Comparison of ENCODE assay signal across 16 cellular contexts in the genomic region with DNA sequence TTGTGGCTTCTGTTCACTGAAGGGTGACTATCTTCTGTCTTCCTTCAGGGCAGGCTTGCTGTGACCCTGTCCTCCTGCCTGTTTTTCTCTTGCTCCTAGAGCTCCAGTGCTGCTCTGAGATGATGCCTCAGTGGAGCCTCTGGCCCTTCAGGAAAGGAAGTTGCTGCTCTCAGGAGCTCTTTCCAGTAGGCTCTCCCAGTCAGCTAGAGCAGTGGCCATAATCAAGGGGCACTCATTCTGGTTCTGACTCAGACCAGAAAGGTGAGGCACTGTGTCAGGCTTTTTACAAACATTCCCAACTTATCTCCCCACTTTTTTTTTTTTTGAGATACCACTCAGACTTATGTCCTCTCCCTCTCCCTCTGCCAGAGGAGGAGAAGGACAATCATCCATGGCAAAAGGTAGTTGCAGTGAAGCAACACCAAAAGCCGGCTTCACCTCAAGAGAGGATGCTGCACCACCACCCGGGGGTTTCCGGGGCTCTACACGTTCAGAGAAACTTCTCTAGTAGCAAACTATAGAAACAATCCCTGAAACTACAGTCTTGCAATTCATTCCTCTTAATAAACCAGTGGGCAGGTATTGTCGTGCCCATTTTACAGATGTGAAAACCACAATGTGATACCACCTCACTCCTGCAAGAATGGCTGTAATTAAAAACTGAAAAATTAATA.
A peak's percentile ranks its signal among the peaks of the same experiment; 100 is the strongest.
DNase-seq lines count a peak whose midpoint lies in the region; ATAC-seq, FAIRE-seq and TF ChIP-seq lines count a peak whose summit lies in the region.
"Had no signal": no experiment of that assay in that cellular context is flagged by ENCODE, and none has a peak within 500 bp of the region (broad histone marks: within the 10 kb centered on the region; RNA-seq: fewer than 3 reads in every experiment).

No MANE protein-coding gene starts in this region.

- POLR2A ChIA-PET in GM12878 (lab: Charles Lee): no interaction called here

- no peaks in the 10 kb centered on the region for H4K20me1 ChIP-seq in GM12878 (ENCODE audit: control insufficient read depth, insufficient read depth)

- in situ Hi-C loops in GM12878 (cut with MboI): no loop called here

- TF ChIP-seq POLR2A in GM12878 (IDR thresholded peaks at IDR 0.05; ENCODE audit: low read depth, low read length): no peak
- no peak for TF ChIP-seq POLR2A in ovary (IDR thresholded peaks at IDR 0.05)

- no TSS peak for BruUV-seq in GM12878 (replicated peaks; lab: Mats Ljungman, UMichigan)

- TF ChIP-seq CTCF in GM12878 (IDR thresholded peaks at IDR 0.05 in 2 of 3, conservative IDR thresholded peaks at IDR 0.05 in 1 of 3; ENCODE audit: control insufficient read depth in 2 of 3, extremely low read depth in 1 of 3, insufficient read depth in 1 of 3, low read depth in 3 of 3, low read length in 3 of 3) (no peak), ovary (IDR thresholded peaks at IDR 0.05) (no peak)

- no peaks in the 10 kb centered on the region for H3K9me3 ChIP-seq in GM12878 (replicated peaks; ENCODE audit: control insufficient read depth, insufficient read depth, low read length)
- H3K9me3 ChIP-seq in ovary: no peaks in the 10 kb centered on the region

- H3K4me1 ChIP-seq in GM12878 (ENCODE audit: control insufficient read depth, insufficient read depth, low read length): peaks cover 6% of the 10 kb centered on the region; the same call in 1 of the 2 replicates
- H3K4me1 ChIP-seq in ovary (ENCODE audit: insufficient read depth): no peaks in the 10 kb centered on the region

- H3K79me2 ChIP-seq in GM12878 (ENCODE audit: control insufficient read depth, insufficient read depth, low read length): no peaks in the 10 kb centered on the region

- TF ChIP-seq RAD21 in GM12878 (IDR thresholded peaks at IDR 0.05; ENCODE audit: insufficient read depth, low read depth, low read length): no peak

- ATAC-seq in GM18498 (IDR thresholded peaks at IDR 0.05; ENCODE audit: unreplicated experiment): peak; percentile 48
- peak; percentile 59 for ATAC-seq in GM18873 (IDR thresholded peaks at IDR 0.05; ENCODE audit: low FRiP score, unreplicated experiment)
- ATAC-seq in HG02852 (IDR thresholded peaks at IDR 0.05; ENCODE audit: unreplicated experiment): peak; percentile 59
- peak; percentile 91 for ATAC-seq in GM12878
- ATAC-seq: K562 had no signal

- no peak for TF ChIP-seq EP300 in GM12878 (IDR thresholded peaks at IDR 0.05; ENCODE audit: borderline replicate concordance in 1 of 2, control insufficient read depth in 1 of 2, low read depth in 2 of 2, low read length in 2 of 2)
- no peak for TF ChIP-seq EP300 in ovary (IDR thresholded peaks at IDR 0.05)

- peaks cover 0 to under 1% of the 10 kb centered on the region in 2 experiments; a peak in 2 of 4 replicates for H3K27me3 ChIP-seq in GM12878 (replicated peaks in 1 of 2; ENCODE audit: control insufficient read depth in 2 of 2, insufficient read depth in 2 of 2, low read length in 1 of 2)
- no peaks in the 10 kb centered on the region for H3K27me3 ChIP-seq in ovary

- H3K27ac ChIP-seq in GM12878 (ENCODE audit: control insufficient read depth, insufficient read depth): no peak overlapping the region
- H3K27ac ChIP-seq in ovary: no peak overlapping the region
- H3K27ac ChIP-seq: HL-60, PC-9 had no signal

- CTCF ChIA-PET in GM12878 (lab: Yijun Ruan, JAX): no interaction called here

- no peaks in the 10 kb centered on the region for H3K36me3 ChIP-seq in GM12878 (ENCODE audit: control insufficient read depth in 2 of 2, insufficient read depth in 2 of 2, low read length in 1 of 2)
- H3K36me3 ChIP-seq in ovary: no peaks in the 10 kb centered on the region

- H2AFZ ChIP-seq in GM12878 (ENCODE audit: control insufficient read depth, low read depth, low read length): no peak overlapping the region
- H2AFZ ChIP-seq: PC-9 had no signal

- RAD21 ChIA-PET in GM12878 (lab: Charles Lee; ENCODE audit: unreplicated experiment): no interaction called here

- FAIRE-seq in GM12878 (lab: Jason Lieb, UNC): no peak
- FAIRE-seq: K562 had no signal

- H3K9ac ChIP-seq in GM12878 (ENCODE audit: control insufficient read depth, insufficient read depth, low read length): no peak overlapping the region

- WGBS in GM12878 (ENCODE audit: insufficient coverage, insufficient replicate concordance, low lambda C conversion rate, missing lambda C conversion rate): 0% methylated on average over 5 of the region's 5 CpGs
- 86 to 91% (median 86%) methylated on average over 5 of the region's 5 CpGs for WGBS in ovary, 3 donors

- intact Hi-C loops in GM12878 (cut with micrococcal nuclease; ENCODE audit: unreplicated experiment) (no loop called here), ovary (cut with DNase I) (no loop called here)

- H3K4me2 ChIP-seq in GM12878 (ENCODE audit: control insufficient read depth, insufficient read depth): no peak overlapping the region
- H3K4me2 ChIP-seq: PC-9 had no signal

- H3K4me3 ChIP-seq in GM12878 (no peak overlapping the region), ovary (no peak overlapping the region)
- H3K4me3 ChIP-seq: K562, PC-9 had no signal

- DNase-seq in GM12878 (ENCODE audit: low read depth, low spot score) (no peak), ovary (no peak), NCI-H446 treated with DMSO at 0.1 percent for 48 hours (lab: John Stamatoyannopoulos, UW) (no peak), NCI-H2171 (lab: John Stamatoyannopoulos, UW) (no peak)
- DNase-seq: H7, MV-4-11, NCI-H1417 treated with DMSO at 0.1 percent for 48 hours, NCI-H1930, NCI-H446, PC-9, SW 1271 had no signal

- SMC1A ChIA-PET in GM12878 (lab: Charles Lee; ENCODE audit: uncharacterized antibody, unreplicated experiment): interaction anchor here (1.2 kb wide), 1 partner anchor 200 kb away, joined by 3 read pairs; no protein-coding TSS in a partner anchor

TF ChIP-seq in GM12878, 131 proteins besides CTCF, POLR2A, EP300 and RAD21:
- TF ChIP-seq SREBF1 (IDR thresholded peaks at IDR 0.05; ENCODE audit: low read length) (no peak), BHLHE40 (IDR thresholded peaks at IDR 0.05; ENCODE audit: borderline replicate concordance in 1 of 2, low read depth in 2 of 2, low read length in 1 of 2) (no peak), ASH2L (IDR thresholded peaks at IDR 0.05; ENCODE audit: borderline replicate concordance, low read depth) (no peak), TCF3 (IDR thresholded peaks at IDR 0.05; ENCODE audit: borderline replicate concordance, insufficient read depth, low read depth, low read length) (no peak), ZNF24 (IDR thresholded peaks at IDR 0.05) (no peak), JUNB (IDR thresholded peaks at IDR 0.05) (0 out of 2 replicates have a peak, but pooled peaks have one; percentile 24), NR2C1 (IDR thresholded peaks at IDR 0.05) (no peak), SMARCA5 (IDR thresholded peaks at IDR 0.05) (peak; percentile 39; the same call in 1 of the 2 replicates), KLF5 (IDR thresholded peaks at IDR 0.05; ENCODE audit: partially characterized antibody) (no peak), HCFC1 (IDR thresholded peaks at IDR 0.05; ENCODE audit: low read length) (no peak), SIN3A (IDR thresholded peaks at IDR 0.05; ENCODE audit: low read depth, low read length) (no peak), POLR2AphosphoS5 (IDR thresholded peaks at IDR 0.05; ENCODE audit: low read length) (no peak)
- TF ChIP-seq, protein P1, sequence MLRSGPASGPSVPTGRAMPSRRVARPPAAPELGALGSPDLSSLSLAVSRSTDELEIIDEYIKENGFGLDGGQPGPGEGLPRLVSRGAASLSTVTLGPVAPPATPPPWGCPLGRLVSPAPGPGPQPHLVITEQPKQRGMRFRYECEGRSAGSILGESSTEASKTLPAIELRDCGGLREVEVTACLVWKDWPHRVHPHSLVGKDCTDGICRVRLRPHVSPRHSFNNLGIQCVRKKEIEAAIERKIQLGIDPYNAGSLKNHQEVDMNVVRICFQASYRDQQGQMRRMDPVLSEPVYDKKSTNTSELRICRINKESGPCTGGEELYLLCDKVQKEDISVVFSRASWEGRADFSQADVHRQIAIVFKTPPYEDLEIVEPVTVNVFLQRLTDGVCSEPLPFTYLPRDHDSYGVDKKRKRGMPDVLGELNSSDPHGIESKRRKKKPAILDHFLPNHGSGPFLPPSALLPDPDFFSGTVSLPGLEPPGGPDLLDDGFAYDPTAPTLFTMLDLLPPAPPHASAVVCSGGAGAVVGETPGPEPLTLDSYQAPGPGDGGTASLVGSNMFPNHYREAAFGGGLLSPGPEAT (IDR thresholded peaks at IDR 0.05; ENCODE audit: low read depth): 0 out of 2 replicates have a peak, but pooled peaks have one; percentile 34
- TF ChIP-seq, protein P2, sequence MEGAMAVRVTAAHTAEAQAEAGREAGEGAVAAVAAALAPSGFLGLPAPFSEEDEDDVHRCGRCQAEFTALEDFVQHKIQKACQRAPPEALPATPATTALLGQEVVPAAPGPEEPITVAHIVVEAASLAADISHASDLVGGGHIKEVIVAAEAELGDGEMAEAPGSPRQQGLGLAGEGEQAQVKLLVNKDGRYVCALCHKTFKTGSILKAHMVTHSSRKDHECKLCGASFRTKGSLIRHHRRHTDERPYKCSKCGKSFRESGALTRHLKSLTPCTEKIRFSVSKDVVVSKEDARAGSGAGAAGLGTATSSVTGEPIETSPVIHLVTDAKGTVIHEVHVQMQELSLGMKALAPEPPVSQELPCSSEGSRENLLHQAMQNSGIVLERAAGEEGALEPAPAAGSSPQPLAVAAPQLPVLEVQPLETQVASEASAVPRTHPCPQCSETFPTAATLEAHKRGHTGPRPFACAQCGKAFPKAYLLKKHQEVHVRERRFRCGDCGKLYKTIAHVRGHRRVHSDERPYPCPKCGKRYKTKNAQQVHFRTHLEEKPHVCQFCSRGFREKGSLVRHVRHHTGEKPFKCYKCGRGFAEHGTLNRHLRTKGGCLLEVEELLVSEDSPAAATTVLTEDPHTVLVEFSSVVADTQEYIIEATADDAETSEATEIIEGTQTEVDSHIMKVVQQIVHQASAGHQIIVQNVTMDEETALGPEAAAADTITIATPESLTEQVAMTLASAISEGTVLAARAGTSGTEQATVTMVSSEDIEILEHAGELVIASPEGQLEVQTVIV (IDR thresholded peaks at IDR 0.05; ENCODE audit: borderline replicate concordance, partially characterized antibody): no peak
